Comparison of ENCODE assay signal across 34 cellular contexts in genomic region chr9:129209580-129209979, GRCh38. TPM values are rescaled to one million over a fixed set of nuclear protein-coding genes. Genes with fewer than 3 reads are reported as not detected.
DNase-seq lines count a peak whose midpoint lies in the region; ATAC-seq and TF ChIP-seq lines count a peak whose summit lies in the region.
"Had no signal": no experiment of that assay in that cellular context is flagged by ENCODE, and none has a peak within 500 bp of the region (broad histone marks: within the 10 kb centered on the region; RNA-seq: fewer than 3 reads in every experiment).

No MANE protein-coding gene starts in this region.

- no peak overlapping the region for H3K9ac ChIP-seq in BLaER1
- no peak overlapping the region for H3K9ac ChIP-seq in H9 (ENCODE audit: extremely low read depth, insufficient read length, low read length)
- no peak overlapping the region for H3K9ac ChIP-seq in endodermal cell (ENCODE audit: extremely low read depth, low read length, poor library complexity, severe bottlenecking)
- H3K9ac ChIP-seq in mesenchymal stem cell (ENCODE audit: low read length), result no peak overlapping the region
- H3K9ac ChIP-seq: KMS-11, parathyroid adenoma had no signal

- H3K27me3 Mint-ChIP-seq in H9 (ENCODE audit: low read depth) (peaks cover 4% of the 10 kb centered on the region), endodermal cell (ENCODE audit: insufficient read depth) (no peaks in the 10 kb centered on the region)
- H3K27me3 Mint-ChIP-seq: activated CD4-positive, alpha-beta T cell treated with anti-CD3 and anti-CD28 coated beads, Interleukin-2, amount 10 ng/mL, durations not matched to agents 7 days and 5 days; activated CD8-positive, alpha-beta memory T cell treated with anti-CD3 and anti-CD28 coated beads, Interleukin-2, amount 10 ng/mL, durations not matched to agents 7 days and 5 days; effector memory CD8-positive, alpha-beta T cell had no signal

- no peaks in the 10 kb centered on the region for H3K36me3 ChIP-seq in BLaER1
- H3K36me3 ChIP-seq in endodermal cell (ENCODE audit: control insufficient read depth, insufficient read depth, low read length), result no peaks in the 10 kb centered on the region
- no peaks in the 10 kb centered on the region for H3K36me3 ChIP-seq in mesenchymal stem cell (ENCODE audit: control insufficient read depth in 1 of 2, insufficient read depth in 2 of 2, low read depth in 1 of 2, low read length in 2 of 2)
- H3K36me3 ChIP-seq: ascending aorta, cardiac muscle cell, esophagus muscularis mucosa, heart right ventricle, right atrium auricular region, spleen, suprapubic skin had no signal

- H2AFZ ChIP-seq in H9 (ENCODE audit: low read length) (no peak overlapping the region), mesenchymal stem cell (ENCODE audit: low read depth, low read length) (no peak overlapping the region)

- H2AK5ac ChIP-seq in H9 (ENCODE audit: insufficient read length, low read length) (no peak overlapping the region), mesenchymal stem cell (ENCODE audit: low read length, severe bottlenecking) (no peak overlapping the region)

- H3K18ac ChIP-seq in H9 (ENCODE audit: insufficient read length, low read depth, low read length) (no peak overlapping the region), mesenchymal stem cell (ENCODE audit: low read depth in 1 of 2, low read length in 2 of 2) (no peak overlapping the region)

- H3K27ac ChIP-seq in BLaER1 (no peak overlapping the region), H9 (ENCODE audit: insufficient read length, low read depth, low read length) (peak overlapping the region; percentile 71), endodermal cell (ENCODE audit: low read depth, low read length) (no peak overlapping the region), mesenchymal stem cell (ENCODE audit: low read length, poor library complexity, severe bottlenecking) (no peak overlapping the region)
- H3K27ac ChIP-seq: ascending aorta, cardiac muscle cell, coronary artery, esophagus muscularis mucosa, foreskin keratinocyte, heart right ventricle, KMS-11, parathyroid adenoma, right atrium auricular region, suprapubic skin had no signal

- H3K9me3 ChIP-seq in BLaER1 (no peaks in the 10 kb centered on the region), H9 (ENCODE audit: control insufficient read depth, low read depth, low read length) (no peaks in the 10 kb centered on the region), endodermal cell (ENCODE audit: control insufficient read depth, low read length) (no peaks in the 10 kb centered on the region), mesenchymal stem cell (ENCODE audit: control insufficient read depth, low read length) (no peaks in the 10 kb centered on the region)
- H3K9me3 ChIP-seq: ascending aorta, esophagus muscularis mucosa, heart right ventricle, right atrium auricular region, spleen, suprapubic skin had no signal

- H4K5ac ChIP-seq in H9 (ENCODE audit: insufficient read length, low read depth, low read length), result peak overlapping the region; percentile 53

- no peak for TF ChIP-seq CTCF in H9 (conservative IDR thresholded peaks at IDR 0.05)
- no peak for TF ChIP-seq CTCF in endodermal cell (conservative IDR thresholded peaks at IDR 0.05)

- no peaks in the 10 kb centered on the region for H3K79me1 ChIP-seq in H9 (ENCODE audit: insufficient read depth, low read depth, low read length, poor library complexity, severe bottlenecking)
- H3K79me1 ChIP-seq in mesenchymal stem cell (replicated peaks; ENCODE audit: low read length, poor library complexity, severe bottlenecking), result no peaks in the 10 kb centered on the region

- H4K20me1 ChIP-seq in BLaER1 (no peaks in the 10 kb centered on the region), H9 (ENCODE audit: control insufficient read depth, insufficient read depth, insufficient read length) (peaks cover 2% of the 10 kb centered on the region)

- no peak overlapping the region for H2BK120ac ChIP-seq in H9 (ENCODE audit: low read depth, low read length, poor library complexity, severe bottlenecking)
- no peak overlapping the region for H2BK120ac ChIP-seq in mesenchymal stem cell (ENCODE audit: low read depth, low read length)

- DNase-seq in H9, result no peak
- DNase-seq in endodermal cell, result no peak
- no peak for DNase-seq in mesenchymal stem cell
- DNase-seq in HT-29 (ENCODE audit: low spot score), result no peak
- no peak for DNase-seq in stimulated activated CD4-positive, alpha-beta T cell treated with anti-CD3 and anti-CD28 coated beads, Interleukin-1b, Interleukin-23, amount 100 ng/mL, for 48 hours
- no peak for DNase-seq in medulla oblongata (ENCODE audit: extremely low spot score)
- DNase-seq: activated CD4-positive, alpha-beta T cell treated with anti-CD3 and anti-CD28 coated beads, Interleukin-2, amount 10 ng/mL, durations not matched to agents 7 days and 5 days; activated CD8-positive, alpha-beta memory T cell treated with anti-CD3 and anti-CD28 coated beads, Interleukin-2, amount 10 ng/mL, durations not matched to agents 7 days and 5 days; activated naive CD4-positive, alpha-beta T cell treated with anti-CD3 and anti-CD28 coated beads, Interleukin-2, amount 10 ng/mL, durations not matched to agents 7 days and 5 days; DMS79 treated with DMSO at 0.1 percent for 48 hours; effector memory CD8-positive, alpha-beta T cell; foreskin keratinocyte; heart right ventricle; left ventricle myocardium superior; NCI-H1436; NCI-H2081 treated with DMSO at 0.1 percent for 48 hours; NCI-H748 treated with DMSO at 0.1 percent for 48 hours; spleen; stimulated activated CD4-positive, alpha-beta T cell treated with anti-CD3 and anti-CD28 coated beads, Interleukin-4, amount 100 ng/mL, for 24 hours; SW 1271; T-helper 9 cell had no signal

- H2BK12ac ChIP-seq in H9 (ENCODE audit: insufficient read length, low read depth, low read length) (no peak overlapping the region), mesenchymal stem cell (ENCODE audit: low read length in 2 of 2) (no peak overlapping the region)

- peaks cover 0 to 12% (median 9%) of the 10 kb centered on the region in 3 experiments; a peak in 4 of 7 replicates for H3K36me3 Mint-ChIP-seq in H9 (ENCODE audit: insufficient read depth in 1 of 3, low read depth in 3 of 3)
- H3K36me3 Mint-ChIP-seq in endodermal cell (ENCODE audit: low read depth), result peaks cover 9% of the 10 kb centered on the region
- H3K36me3 Mint-ChIP-seq: activated CD8-positive, alpha-beta memory T cell treated with anti-CD3 and anti-CD28 coated beads, Interleukin-2, amount 10 ng/mL, durations not matched to agents 7 days and 5 days; activated naive CD4-positive, alpha-beta T cell treated with anti-CD3 and anti-CD28 coated beads, Interleukin-2, amount 10 ng/mL, durations not matched to agents 7 days and 5 days; stimulated activated effector memory CD8-positive, alpha-beta T cell treated with anti-CD3 and anti-CD28 coated beads, Interleukin-12 subunit alpha, Interleukin-12 subunit beta, amount 100 ng/mL, for 72 hours had no signal

- no peak overlapping the region for H3K23ac ChIP-seq in H9 (ENCODE audit: insufficient read length, low read depth, low read length)
- no peak overlapping the region for H3K23ac ChIP-seq in mesenchymal stem cell (ENCODE audit: low read length in 2 of 2)

- H3K4ac ChIP-seq in H9 (ENCODE audit: low read depth, low read length) (no peak overlapping the region), mesenchymal stem cell (ENCODE audit: low read depth in 1 of 2, low read length in 2 of 2) (no peak overlapping the region)

- H2BK20ac ChIP-seq in H9 (ENCODE audit: low read depth, low read length, poor library complexity, severe bottlenecking), result no peak overlapping the region

- H3K4me1 ChIP-seq in BLaER1 (peaks cover 20% of the 10 kb centered on the region), H9 (ENCODE audit: insufficient read depth, low read length) (no peaks in the 10 kb centered on the region; the same call in 1 of the 2 replicates), endodermal cell (ENCODE audit: control insufficient read depth, insufficient read depth, low read length) (no peaks in the 10 kb centered on the region), mesenchymal stem cell (ENCODE audit: control insufficient read depth, insufficient read depth, low read depth, low read length) (no peaks in the 10 kb centered on the region)
- H3K4me1 ChIP-seq: ascending aorta, esophagus muscularis mucosa, heart right ventricle, parathyroid adenoma, right atrium auricular region, suprapubic skin had no signal

- H2BK5ac ChIP-seq in H9 (ENCODE audit: insufficient read length, low read length) (no peak overlapping the region), mesenchymal stem cell (ENCODE audit: low read depth, low read length, poor library complexity, severe bottlenecking) (no peak overlapping the region)

- WGBS in H9 (ENCODE audit: extremely low coverage, insufficient read length, low lambda C conversion rate), result no CpG with 5 or more reads among the region's 7 CpGs
- WGBS in endodermal cell (ENCODE audit: insufficient coverage in 1 of 2, insufficient read length in 1 of 2), 2 experiments, result 77 to 80% methylated on average over 7 of the region's 7 CpGs
- 66% methylated on average over 7 of the region's 7 CpGs for WGBS in mesenchymal stem cell

- H4K8ac ChIP-seq in H9 (replicated peaks; ENCODE audit: insufficient read length, low read depth, low read length), result no peak overlapping the region
- no peak overlapping the region for H4K8ac ChIP-seq in mesenchymal stem cell (ENCODE audit: low read length)

- H3K23me2 ChIP-seq in H9 (ENCODE audit: insufficient read length, low read depth, low read length, poor library complexity, severe bottlenecking), result peaks cover 7% of the 10 kb centered on the region

- H3K4me2 ChIP-seq in BLaER1 (peak overlapping the region; percentile 72; the same call in 1 of the 2 replicates), H9 (ENCODE audit: insufficient read depth, insufficient read length, low read length) (peak overlapping the region; percentile 98), mesenchymal stem cell (ENCODE audit: low read length, poor library complexity, severe bottlenecking) (no peak overlapping the region)
- H3K4me2 ChIP-seq: KMS-11 had no signal

- H3K27ac Mint-ChIP-seq in H9 (peak overlapping the region; percentile 97 to 99 (median 98); a peak in 6 of 7 replicates), endodermal cell (peak overlapping the region; percentile 95)
- H3K27ac Mint-ChIP-seq: activated CD4-positive, alpha-beta T cell treated with anti-CD3 and anti-CD28 coated beads, Interleukin-2, amount 10 ng/mL, durations not matched to agents 7 days and 5 days; activated naive CD4-positive, alpha-beta T cell treated with anti-CD3 and anti-CD28 coated beads, Interleukin-2, amount 10 ng/mL, durations not matched to agents 7 days and 5 days; B cell had no signal

- H3K79me2 ChIP-seq in H9 (ENCODE audit: insufficient read depth, low read length), result peaks cover 3% of the 10 kb centered on the region; the same call in 1 of the 2 replicates
- H3K79me2 ChIP-seq: parathyroid adenoma had no signal

- no peak for ATAC-seq in GM21825 (IDR thresholded peaks at IDR 0.05; ENCODE audit: unreplicated experiment)
- ATAC-seq: activated CD8-positive, alpha-beta memory T cell treated with anti-CD3 and anti-CD28 coated beads, Interleukin-2, amount 10 ng/mL, durations not matched to agents 7 days and 5 days; effector memory CD8-positive, alpha-beta T cell; foreskin keratinocyte; heart right ventricle; left ventricle myocardium superior; stimulated activated effector memory CD8-positive, alpha-beta T cell treated with anti-CD3 and anti-CD28 coated beads, Interleukin-12 subunit alpha, Interleukin-12 subunit beta, amount 100 ng/mL, for 72 hours had no signal

- H3K4me1 Mint-ChIP-seq in H9 (peaks cover 30 to 48% of the 10 kb centered on the region in 2 experiments), endodermal cell (peaks cover 22% of the 10 kb centered on the region)

- no peak overlapping the region for H3K4me3 ChIP-seq in BLaER1
- peak overlapping the region; percentile 80 for H3K4me3 ChIP-seq in endodermal cell (ENCODE audit: low read length)
- H3K4me3 ChIP-seq in mesenchymal stem cell (ENCODE audit: insufficient read depth in 1 of 2, low read depth in 1 of 2, low read length in 2 of 2), result no peak overlapping the region
- H3K4me3 ChIP-seq: ascending aorta, coronary artery, esophagus muscularis mucosa, heart right ventricle, right atrium auricular region, spleen, suprapubic skin had no signal

- no peak overlapping the region for H3T11ph ChIP-seq in H9 (ENCODE audit: low read length)

- no peak overlapping the region for H3K56ac ChIP-seq in H9 (ENCODE audit: insufficient read length, low read depth, low read length)

- H3K9me3 Mint-ChIP-seq in H9 (no peaks in the 10 kb centered on the region; a peak in 1 of 5 replicates), endodermal cell (no peaks in the 10 kb centered on the region)
- H3K9me3 Mint-ChIP-seq: activated CD4-positive, alpha-beta T cell treated with anti-CD3 and anti-CD28 coated beads, Interleukin-2, amount 10 ng/mL, durations not matched to agents 7 days and 5 days; effector memory CD8-positive, alpha-beta T cell; nephron; stimulated activated effector memory CD8-positive, alpha-beta T cell treated with anti-CD3 and anti-CD28 coated beads, Interleukin-12 subunit alpha, Interleukin-12 subunit beta, amount 100 ng/mL, for 72 hours had no signal

- H2BK15ac ChIP-seq in H9 (ENCODE audit: low read depth, low read length), result no peak overlapping the region
- H2BK15ac ChIP-seq in mesenchymal stem cell (ENCODE audit: low read depth, poor library complexity, severe bottlenecking), result no peak overlapping the region

- no peaks in the 10 kb centered on the region for H3K27me3 ChIP-seq in BLaER1
- no peaks in the 10 kb centered on the region for H3K27me3 ChIP-seq in H9 (ENCODE audit: insufficient read depth, low read length)
- no peaks in the 10 kb centered on the region for H3K27me3 ChIP-seq in endodermal cell (ENCODE audit: control insufficient read depth, insufficient read depth, low read length, poor library complexity, severe bottlenecking)
- H3K27me3 ChIP-seq in mesenchymal stem cell (ENCODE audit: control insufficient read depth in 1 of 2, insufficient read depth in 1 of 2, low read length in 2 of 2), result no peaks in the 10 kb centered on the region
- H3K27me3 ChIP-seq: ascending aorta, cardiac muscle cell, esophagus muscularis mucosa, foreskin keratinocyte, heart right ventricle, right atrium auricular region, spleen, suprapubic skin had no signal

- H3K14ac ChIP-seq in H9 (ENCODE audit: insufficient read depth, low read length) (no peak overlapping the region), mesenchymal stem cell (ENCODE audit: low read length in 2 of 2) (no peak overlapping the region)

- H3K4me3 Mint-ChIP-seq in H9 (peak overlapping the region; percentile 89 to 92), endodermal cell (peak overlapping the region; percentile 84)
- H3K4me3 Mint-ChIP-seq: activated CD4-positive, alpha-beta T cell treated with anti-CD3 and anti-CD28 coated beads, Interleukin-2, amount 10 ng/mL, durations not matched to agents 7 days and 5 days; activated CD8-positive, alpha-beta memory T cell treated with anti-CD3 and anti-CD28 coated beads, Interleukin-2, amount 10 ng/mL, durations not matched to agents 7 days and 5 days; activated naive CD4-positive, alpha-beta T cell treated with anti-CD3 and anti-CD28 coated beads, Interleukin-2, amount 10 ng/mL, durations not matched to agents 7 days and 5 days; B cell had no signal

- no peak overlapping the region for H4K91ac ChIP-seq in H9 (ENCODE audit: insufficient read length, low read depth, low read length)
- H4K91ac ChIP-seq in mesenchymal stem cell (ENCODE audit: low read length), result peak overlapping the region; percentile 34

RNA-seq across cellular contexts. Expression of gene IER5L, which starts 31.5 kb away (rescaled TPM):
- total RNA-seq in H9 (2021) (1.0 and 1.3 TPM in 2 replicates), endodermal cell (1 to 10 TPM; 6.8 to 8.1 TPM)
- 48.3 TPM for polyA plus RNA-seq in endodermal cell (2013, experiment 1 of 2)
- 51.1 TPM for polyA plus RNA-seq in endodermal cell (2013, experiment 2 of 2)
- 26.8 TPM for polyA plus RNA-seq in mesenchymal stem cell (2013, experiment 1 of 2)
- polyA plus RNA-seq in mesenchymal stem cell (2013, experiment 2 of 2), result 26.3 TPM
- total RNA-seq in HT-29 (2014; rRNA removed; shearing (Covaris generic)), result 68.5 and 77.2 TPM in 2 replicates
